Comparison of ENCODE assay signal across 19 cellular contexts in genomic region chr7:2663960-2664359, GRCh38. TPM values are rescaled to one million over a fixed set of nuclear protein-coding genes. Genes with fewer than 3 reads are reported as not detected.
"Had no signal": no experiment of that assay in that cellular context is flagged by ENCODE, and none has a peak within 500 bp of the region (broad histone marks: within the 10 kb centered on the region; RNA-seq: fewer than 3 reads in every experiment).

No MANE protein-coding gene starts in this region.

- H3K9me3 ChIP-seq: body of pancreas, colonic mucosa, mucosa of descending colon, thyroid gland had no signal

- H3K4me1 Mint-ChIP-seq: activated naive CD4-positive, alpha-beta T cell treated with anti-CD3 and anti-CD28 coated beads, Interleukin-2, amount 50 U/mL, for 24 hours had no signal

- H3K27ac ChIP-seq: body of pancreas, colonic mucosa, parathyroid adenoma, WERI-Rb-1 had no signal

- DNase-seq: activated CD4-positive, alpha-beta T cell treated with anti-CD3 and anti-CD28 coated beads for 36 hours; activated CD4-positive, alpha-beta T cell treated with anti-CD3 and anti-CD28 coated beads, Interleukin-2, amount 50 U/mL, for 48 hours; activated gamma-delta T cell; amniotic stem cell; body of pancreas; colonic mucosa; mesenchymal stem cell; naive B cell; stimulated activated CD4-positive, alpha-beta T cell treated with anti-CD3 and anti-CD28 coated beads, Interleukin-12 subunit alpha, Interleukin-12 subunit beta, amount 100 ng/mL, for 4 hours; stimulated activated CD4-positive, alpha-beta T cell treated with anti-CD3 and anti-CD28 coated beads, Interleukin-1b, Interleukin-23, amount 100 ng/mL, for 48 hours; stimulated activated naive CD4-positive, alpha-beta T cell treated with Interleukin-2 at 50 U/mL for 16 hours; WERI-Rb-1 had no signal

- H3K36me3 Mint-ChIP-seq: activated naive CD4-positive, alpha-beta T cell treated with anti-CD3 and anti-CD28 coated beads, Interleukin-2, amount 50 U/mL, for 24 hours had no signal

- H3K4me1 ChIP-seq: body of pancreas, colonic mucosa, parathyroid adenoma had no signal

- ATAC-seq: activated CD4-positive, alpha-beta T cell treated with anti-CD3 and anti-CD28 coated beads for 36 hours; body of pancreas had no signal

- H3K27me3 Mint-ChIP-seq: activated naive CD4-positive, alpha-beta T cell treated with anti-CD3 and anti-CD28 coated beads, Interleukin-2, amount 50 U/mL, for 24 hours had no signal

- FAIRE-seq: frontal cortex, keratinocyte had no signal

- H3K27ac Mint-ChIP-seq: activated CD4-positive, alpha-beta T cell treated with anti-CD3 and anti-CD28 coated beads for 36 hours; activated naive CD4-positive, alpha-beta T cell treated with anti-CD3 and anti-CD28 coated beads, Interleukin-2, amount 50 U/mL, for 24 hours had no signal

- H3K4me3 Mint-ChIP-seq: activated CD4-positive, alpha-beta T cell treated with anti-CD3 and anti-CD28 coated beads for 36 hours; activated naive CD4-positive, alpha-beta T cell treated with anti-CD3 and anti-CD28 coated beads, Interleukin-2, amount 50 U/mL, for 24 hours; central memory CD8-positive, alpha-beta T cell; naive B cell had no signal

- H3K4me3 ChIP-seq: body of pancreas, colonic mucosa, mucosa of descending colon, thyroid gland had no signal

- H3K9me3 Mint-ChIP-seq: activated naive CD4-positive, alpha-beta T cell treated with anti-CD3 and anti-CD28 coated beads, Interleukin-2, amount 50 U/mL, for 24 hours; central memory CD8-positive, alpha-beta T cell; naive B cell had no signal

- H3K36me3 ChIP-seq: colonic mucosa had no signal

- H3K79me2 ChIP-seq: parathyroid adenoma had no signal

- H2AFZ ChIP-seq: parathyroid adenoma had no signal

- H3K9ac ChIP-seq: parathyroid adenoma had no signal

- H3K27me3 ChIP-seq: body of pancreas, colonic mucosa, thyroid gland had no signal

RNA-seq across cellular contexts. Expression of gene AMZ1, which starts 24.0 kb away (rescaled TPM):
- total RNA-seq: body of pancreas had no signal
